1 cellular context compared by ENCODE assay signal in genomic region chr2:164151518-164151917, GRCh38.
TF ChIP-seq lines count a peak whose summit lies in the region.

No MANE protein-coding gene starts in this region.

TF ChIP-seq in HepG2, 621 proteins besides CTCF, POLR2A, EP300 and RAD21 (continued from another document):
- TF ChIP-seq, protein P1, sequence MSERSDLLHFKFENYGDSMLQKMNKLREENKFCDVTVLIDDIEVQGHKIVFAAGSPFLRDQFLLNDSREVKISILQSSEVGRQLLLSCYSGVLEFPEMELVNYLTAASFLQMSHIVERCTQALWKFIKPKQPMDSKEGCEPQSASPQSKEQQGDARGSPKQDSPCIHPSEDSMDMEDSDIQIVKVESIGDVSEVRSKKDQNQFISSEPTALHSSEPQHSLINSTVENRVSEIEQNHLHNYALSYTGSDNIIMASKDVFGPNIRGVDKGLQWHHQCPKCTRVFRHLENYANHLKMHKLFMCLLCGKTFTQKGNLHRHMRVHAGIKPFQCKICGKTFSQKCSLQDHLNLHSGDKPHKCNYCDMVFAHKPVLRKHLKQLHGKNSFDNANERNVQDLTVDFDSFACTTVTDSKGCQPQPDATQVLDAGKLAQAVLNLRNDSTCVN (CRISPR knock-in tag; IDR thresholded peaks at IDR 0.05; ENCODE audit: borderline replicate concordance), result no peak
- TF ChIP-seq ZNF367 (CRISPR knock-in tag; IDR thresholded peaks at IDR 0.05; ENCODE audit: borderline replicate concordance) (no peak), ZNF564 (CRISPR knock-in tag; IDR thresholded peaks at IDR 0.05) (no peak), CEBPB (IDR thresholded peaks at IDR 0.05; ENCODE audit: borderline replicate concordance, low read depth, low read length) (peak; percentile 69), SIN3A (IDR thresholded peaks at IDR 0.05; ENCODE audit: borderline replicate concordance, low read depth, low read length) (no peak)
- TF ChIP-seq, protein P2, sequence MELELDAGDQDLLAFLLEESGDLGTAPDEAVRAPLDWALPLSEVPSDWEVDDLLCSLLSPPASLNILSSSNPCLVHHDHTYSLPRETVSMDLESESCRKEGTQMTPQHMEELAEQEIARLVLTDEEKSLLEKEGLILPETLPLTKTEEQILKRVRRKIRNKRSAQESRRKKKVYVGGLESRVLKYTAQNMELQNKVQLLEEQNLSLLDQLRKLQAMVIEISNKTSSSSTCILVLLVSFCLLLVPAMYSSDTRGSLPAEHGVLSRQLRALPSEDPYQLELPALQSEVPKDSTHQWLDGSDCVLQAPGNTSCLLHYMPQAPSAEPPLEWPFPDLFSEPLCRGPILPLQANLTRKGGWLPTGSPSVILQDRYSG (CRISPR knock-in tag; IDR thresholded peaks at IDR 0.05), result no peak
